In genomic region chr7:78747568-78747967, GRCh38 we compare ENCODE assay signal across 19 cellular contexts.
A peak's percentile ranks its signal among the peaks of the same experiment; 100 is the strongest.
DNase-seq lines count a peak whose midpoint lies in the region; ATAC-seq and TF ChIP-seq lines count a peak whose summit lies in the region.
"Had no signal": no experiment of that assay in that cellular context is flagged by ENCODE, and none has a peak within 500 bp of the region (broad histone marks: within the 10 kb centered on the region; RNA-seq: fewer than 3 reads in every experiment).

No MANE protein-coding gene starts in this region.

- H2BK5ac ChIP-seq in mesendoderm (ENCODE audit: low read length), result no peak overlapping the region

- H3K9me3 ChIP-seq in body of pancreas, result no peaks in the 10 kb centered on the region
- H3K9me3 ChIP-seq: A549, Caco-2, HAP-1 had no signal

- H3K18ac ChIP-seq in mesendoderm (ENCODE audit: low read length), result peak overlapping the region; percentile 76

- 44 to 48% methylated on average over 3 of the region's 3 CpGs for WGBS in body of pancreas, 2 donors
- no CpG with 5 or more reads among the region's 3 CpGs for WGBS in mesendoderm (ENCODE audit: extremely low coverage, insufficient coverage, low lambda C conversion rate)

- H3K56ac ChIP-seq in mesendoderm (ENCODE audit: low read length), result no peak overlapping the region

- H3K36me3 ChIP-seq in body of pancreas (replicated peaks in 1 of 2; ENCODE audit: insufficient read depth in 1 of 2, low read depth in 2 of 2) (no peaks in the 10 kb centered on the region), mesendoderm (ENCODE audit: control insufficient read depth, insufficient read depth, low read length) (no peaks in the 10 kb centered on the region)
- H3K36me3 ChIP-seq: HAP-1 had no signal

- H2BK120ac ChIP-seq in mesendoderm (ENCODE audit: low read depth, low read length), result no peak overlapping the region

- no peak overlapping the region for H3K23ac ChIP-seq in mesendoderm (ENCODE audit: low read length)

- H3K4me3 ChIP-seq in body of pancreas, result no peak overlapping the region
- H3K4me3 ChIP-seq in mesendoderm (ENCODE audit: low read length), result no peak overlapping the region
- H3K4me3 ChIP-seq: A549, GM23248, HAP-1 had no signal

- TF ChIP-seq POLR2A in body of pancreas (IDR thresholded peaks at IDR 0.05), result no peak

- H3K79me1 ChIP-seq in mesendoderm (ENCODE audit: low read length), result peaks cover 4% of the 10 kb centered on the region

- no peaks in the 10 kb centered on the region for H3K79me2 ChIP-seq in mesendoderm (ENCODE audit: control insufficient read depth, insufficient read depth, low read length)

- no peak overlapping the region for H4K8ac ChIP-seq in mesendoderm (ENCODE audit: low read depth, low read length)

- intact Hi-C loops in body of pancreas (cut with DNase I), result no loop called here

- no peak for TF ChIP-seq CTCF in body of pancreas (IDR thresholded peaks at IDR 0.05)

- H3K4me1 ChIP-seq in body of pancreas (peaks cover 21% of the 10 kb centered on the region), mesendoderm (ENCODE audit: control insufficient read depth, low read depth, low read length) (peaks cover 2% of the 10 kb centered on the region)
- H3K4me1 ChIP-seq: A549, Caco-2 had no signal

- H3K27me3 ChIP-seq in body of pancreas (no peaks in the 10 kb centered on the region), mesendoderm (ENCODE audit: insufficient read depth, low read length, poor library complexity) (no peaks in the 10 kb centered on the region)

- DNase-seq in DMS 273 (lab: John Stamatoyannopoulos, UW; ENCODE audit: unreplicated experiment) (peak; percentile 49), DMS 273 treated with DMSO at 0.1 percent for 48 hours (lab: John Stamatoyannopoulos, UW) (no peak), body of pancreas (no peak), mesendoderm (no peak), EL (no peak), GF-D8 (lab: John Stamatoyannopoulos, UW) (no peak)
- DNase-seq: AML-193; Caco-2; CD4-positive, alpha-beta T cell; DMS79 treated with DMSO at 0.1 percent for 48 hours; GM23248; Karpas-422; KBM-7 had no signal

- ATAC-seq in body of pancreas (peak; percentile 55), HG02678 (IDR thresholded peaks at IDR 0.05; ENCODE audit: unreplicated experiment) (no peak)
- ATAC-seq: A549, HepG2 had no signal

- no peak overlapping the region for H3K27ac ChIP-seq in body of pancreas
- H3K27ac ChIP-seq in mesendoderm (ENCODE audit: low read depth, low read length), result no peak overlapping the region
- H3K27ac ChIP-seq: 22Rv1, A549, C4-2B, GM23248 had no signal

- no peak overlapping the region for H3K4me2 ChIP-seq in mesendoderm (ENCODE audit: low read length)
- H3K4me2 ChIP-seq: A549 had no signal

- H2AK5ac ChIP-seq in mesendoderm (ENCODE audit: low read length), result no peak overlapping the region

- no peak overlapping the region for H3K9ac ChIP-seq in mesendoderm (ENCODE audit: low read length)
- H3K9ac ChIP-seq: GM23248 had no signal

- H4K5ac ChIP-seq in mesendoderm (ENCODE audit: low read length), result no peak overlapping the region

- no peak overlapping the region for H2BK15ac ChIP-seq in mesendoderm (replicated peaks; ENCODE audit: low read depth)

- H3K4ac ChIP-seq in mesendoderm (ENCODE audit: low read depth, low read length), result no peak overlapping the region
